ENCODE assay signal across 8 cellular contexts in genomic region chr19:2059422-2060201, GRCh38. TPM values are rescaled to one million over a fixed set of nuclear protein-coding genes. Genes with fewer than 3 reads are reported as not detected.
DNase-seq lines count a peak whose midpoint lies in the region; ATAC-seq and TF ChIP-seq lines count a peak whose summit lies in the region.

No MANE protein-coding gene starts in this region.

- no peaks in the 10 kb centered on the region for H3K9me3 Mint-ChIP-seq in CD8-positive, alpha-beta T cell
- no peaks in the 10 kb centered on the region for H3K9me3 Mint-ChIP-seq in activated T-helper 17 cell treated with anti-CD3 and anti-CD28 coated beads, Interleukin-2, amount 50 U/mL, for 72 hours

- peaks cover 69% of the 10 kb centered on the region for H3K4me1 ChIP-seq in CD8-positive, alpha-beta T cell (ENCODE audit: insufficient read depth, low read length)
- peaks cover 29% of the 10 kb centered on the region for H3K4me1 ChIP-seq in cardiac muscle cell (ENCODE audit: low read depth)
- peaks cover 41% of the 10 kb centered on the region for H3K4me1 ChIP-seq in prostate gland (replicated peaks)

- no peaks in the 10 kb centered on the region for H3K36me3 ChIP-seq in CD8-positive, alpha-beta T cell (ENCODE audit: insufficient read depth, low read length)
- no peaks in the 10 kb centered on the region for H3K36me3 ChIP-seq in cardiac muscle cell
- H3K36me3 ChIP-seq in prostate gland, result no peaks in the 10 kb centered on the region

- TF ChIP-seq POLR2A in prostate gland (IDR thresholded peaks at IDR 0.05), result peak; percentile 63

- POLR2A ChIA-PET in CD8-positive, alpha-beta T cell (lab: Charles Lee), result interaction anchor here (1.0 to 3.6 kb wide), 2 partner anchors 8 to 23 kb away, joined by 3 to 26 read pairs; no protein-coding TSS in a partner anchor

- no peak overlapping the region for H3K27ac ChIP-seq in CD8-positive, alpha-beta T cell (ENCODE audit: low read depth, low read length)
- H3K27ac ChIP-seq in cardiac muscle cell, result peak overlapping the region; percentile 99
- peak overlapping the region; percentile 99 to 100 for H3K27ac ChIP-seq in prostate gland

- ATAC-seq in CD8-positive, alpha-beta T cell, result no peak
- ATAC-seq in activated T-helper 17 cell treated with anti-CD3 and anti-CD28 coated beads, Interleukin-2, amount 50 U/mL, for 72 hours (replicated peaks), result no peak
- ATAC-seq in HG03378 (IDR thresholded peaks at IDR 0.05; ENCODE audit: unreplicated experiment), result no peak

- no peak for TF ChIP-seq CTCF in CD8-positive, alpha-beta T cell (IDR thresholded peaks at IDR 0.05)
- no peak for TF ChIP-seq CTCF in cardiac muscle cell (IDR thresholded peaks at IDR 0.05; ENCODE audit: low read depth, low read length)
- TF ChIP-seq CTCF in prostate gland (IDR thresholded peaks at IDR 0.05), result no peak

- intact Hi-C loops in CD8-positive, alpha-beta T cell (cut with DNase I, micrococcal nuclease), result no loop called here
- intact Hi-C loops in prostate gland (cut with DNase I), result no loop called here

- DNase-seq in CD8-positive, alpha-beta T cell, result no peak
- peak; percentile 88 for DNase-seq in LoVo (ENCODE audit: low spot score)
- peak in 1 of 2 donors; percentile 79 for DNase-seq in cardiac muscle cell (ENCODE audit: low read depth in 1 of 2, low spot score in 1 of 2)
- DNase-seq in prostate gland (ENCODE audit: low spot score), result peak; percentile 66
- no peak for DNase-seq in stimulated activated naive CD4-positive, alpha-beta T cell treated with Interleukin-2 at 50 U/mL for 16 hours (lab: John Stamatoyannopoulos, UW)
- no peak for DNase-seq in GDM1 (lab: John Stamatoyannopoulos, UW)

- H3K4me3 ChIP-seq in CD8-positive, alpha-beta T cell (ENCODE audit: low read depth, low read length), result peak overlapping the region; percentile 80
- peak overlapping the region; percentile 55 for H3K4me3 ChIP-seq in cardiac muscle cell
- H3K4me3 ChIP-seq in prostate gland, result no peak overlapping the region

- H3K4me3 Mint-ChIP-seq in CD8-positive, alpha-beta T cell, result peak overlapping the region; percentile 86
- H3K4me3 Mint-ChIP-seq in activated T-helper 17 cell treated with anti-CD3 and anti-CD28 coated beads, Interleukin-2, amount 50 U/mL, for 72 hours, result peak overlapping the region; percentile 96

- no peaks in the 10 kb centered on the region for H3K27me3 Mint-ChIP-seq in CD8-positive, alpha-beta T cell (ENCODE audit: low read depth)
- no peaks in the 10 kb centered on the region for H3K27me3 Mint-ChIP-seq in activated T-helper 17 cell treated with anti-CD3 and anti-CD28 coated beads, Interleukin-2, amount 50 U/mL, for 72 hours

- peaks cover 55% of the 10 kb centered on the region for H3K4me1 Mint-ChIP-seq in CD8-positive, alpha-beta T cell (ENCODE audit: low read depth)
- peaks cover 10% of the 10 kb centered on the region for H3K4me1 Mint-ChIP-seq in activated T-helper 17 cell treated with anti-CD3 and anti-CD28 coated beads, Interleukin-2, amount 50 U/mL, for 72 hours

- 32% methylated on average over 22 of the region's 24 CpGs for WGBS in prostate gland

- no peaks in the 10 kb centered on the region for H3K36me3 Mint-ChIP-seq in CD8-positive, alpha-beta T cell
- H3K36me3 Mint-ChIP-seq in activated T-helper 17 cell treated with anti-CD3 and anti-CD28 coated beads, Interleukin-2, amount 50 U/mL, for 72 hours (ENCODE audit: low read depth), result peaks cover 7% of the 10 kb centered on the region

- CTCF ChIA-PET in CD8-positive, alpha-beta T cell (lab: Charles Lee), result interaction anchor here (1.0 to 3.4 kb wide), 4 partner anchors 9 to 23 kb away, joined by 3 to 30 read pairs (median 4); no protein-coding TSS in a partner anchor

- peak overlapping the region; percentile 95 for H3K27ac Mint-ChIP-seq in CD8-positive, alpha-beta T cell
- peak overlapping the region; percentile 99 for H3K27ac Mint-ChIP-seq in activated T-helper 17 cell treated with anti-CD3 and anti-CD28 coated beads, Interleukin-2, amount 50 U/mL, for 72 hours

- H3K9me3 ChIP-seq in CD8-positive, alpha-beta T cell (ENCODE audit: low read length), result no peaks in the 10 kb centered on the region
- H3K9me3 ChIP-seq in cardiac muscle cell (ENCODE audit: low read depth) (no peaks in the 10 kb centered on the region), prostate gland (no peaks in the 10 kb centered on the region)

- no peaks in the 10 kb centered on the region for H3K27me3 ChIP-seq in CD8-positive, alpha-beta T cell (ENCODE audit: insufficient read depth, low read length)
- H3K27me3 ChIP-seq in cardiac muscle cell (no peaks in the 10 kb centered on the region), prostate gland (replicated peaks; ENCODE audit: insufficient read depth) (no peaks in the 10 kb centered on the region)

RNA-seq across cellular contexts. Expression of gene MKNK2, which starts 8.6 kb away (rescaled TPM):
- 100 to 1,000 TPM; 453 to 455 TPM for total RNA-seq in CD8-positive, alpha-beta T cell
- 100 to 1,000 TPM; 280 to 525 TPM for total RNA-seq in activated T-helper 17 cell treated with anti-CD3 and anti-CD28 coated beads, Interleukin-2, amount 50 U/mL, for 72 hours
- total RNA-seq in cardiac muscle cell (72.5 and 76.6 TPM in 2 replicates), prostate gland (100 to 1,000 TPM; 141 to 189 TPM)
- polyA plus RNA-seq in cardiac muscle cell, result 72.8 and 87.2 TPM in 2 replicates

RNA-seq across cellular contexts. Expression of gene MOB3A, which starts 36.5 kb away (rescaled TPM):
- total RNA-seq in CD8-positive, alpha-beta T cell, result 10 to 100 TPM; 76.7 to 80.0 TPM
- 100 to 1,000 TPM; 271 to 387 TPM for total RNA-seq in activated T-helper 17 cell treated with anti-CD3 and anti-CD28 coated beads, Interleukin-2, amount 50 U/mL, for 72 hours
- 15.1 and 17.4 TPM in 2 replicates for total RNA-seq in cardiac muscle cell
- 21.6 and 22.0 TPM in 2 replicates for polyA plus RNA-seq in cardiac muscle cell
- 10 to 100 TPM; 40.1 to 43.5 TPM for total RNA-seq in prostate gland

RNA-seq across cellular contexts. Expression of gene IZUMO4, which starts 37.1 kb away (rescaled TPM):
- total RNA-seq in CD8-positive, alpha-beta T cell, result 10 to 100 TPM; 11.9 to 15.3 TPM
- total RNA-seq in activated T-helper 17 cell treated with anti-CD3 and anti-CD28 coated beads, Interleukin-2, amount 50 U/mL, for 72 hours, result 100 to 1,000 TPM in 1 of 2 donors, 10 to 100 TPM in 1; 13.9 to 143 TPM
- total RNA-seq in cardiac muscle cell (10.5 and 11.6 TPM in 2 replicates), prostate gland (10 to 100 TPM; 11.8 to 50.2 TPM)
- 2.6 and 4.9 TPM in 2 replicates for polyA plus RNA-seq in cardiac muscle cell

RNA-seq across cellular contexts. Expression of gene BTBD2, which starts 44.1 kb away (rescaled TPM):
- total RNA-seq in CD8-positive, alpha-beta T cell, result 10 to 100 TPM; 34.5 to 35.5 TPM
- total RNA-seq in activated T-helper 17 cell treated with anti-CD3 and anti-CD28 coated beads, Interleukin-2, amount 50 U/mL, for 72 hours, result 10 to 100 TPM; 44.2 to 56.0 TPM
- total RNA-seq in cardiac muscle cell (133 and 155 TPM in 2 replicates), prostate gland (100 to 1,000 TPM; 116 to 136 TPM)
- 126 and 149 TPM in 2 replicates for polyA plus RNA-seq in cardiac muscle cell

Comparison
In these comparisons a context has a peak if more than half of its experiments do, and no peak if none do; other contexts are left out.
1. DNase-seq: peak in LoVo (single experiment) and prostate gland (single experiment); none in CD8-positive, alpha-beta T cell (0 of 7), stimulated activated naive CD4-positive, alpha-beta T cell treated with Interleukin-2 at 50 U/mL for 16 hours (single experiment) and GDM1 (single experiment).
2. H3K4me3 ChIP-seq: peak in CD8-positive, alpha-beta T cell (single experiment) and cardiac muscle cell (single experiment); none in prostate gland (0 of 2).